ENCODE assay signal across 23 cellular contexts in genomic region chr22:45869448-45869847, GRCh38.
"Had no signal": no experiment of that assay in that cellular context is flagged by ENCODE, and none has a peak within 500 bp of the region (broad histone marks: within the 10 kb centered on the region; RNA-seq: fewer than 3 reads in every experiment).

No MANE protein-coding gene starts in this region.

- H3K4me1 ChIP-seq: pancreas had no signal

- DNase-seq: caudate nucleus; cerebellar nuclear complex; effector CD8-positive, alpha-beta T cell; foreskin fibroblast; gastrocnemius medialis; left cardiac atrium; mammary epithelial cell; mesendoderm; midbrain; stimulated activated CD4-positive, alpha-beta T cell treated with anti-CD3 and anti-CD28 coated beads, Interleukin-4, amount 100 ng/mL, for 4 hours; stimulated activated naive CD8-positive, alpha-beta T cell treated with anti-CD3 and anti-CD28 coated beads, Interleukin-15, Interleukin-2, amounts not matched to agents 100 U/mL and 50 U/mL, for 24 hours had no signal

- H3K9me3 ChIP-seq: gastrocnemius medialis, neutrophil, pancreas had no signal

- H3K4me3 ChIP-seq: dorsolateral prefrontal cortex, gastrocnemius medialis, left lung, pancreas, sigmoid colon, thoracic aorta, tibial nerve had no signal

- H3K27me3 ChIP-seq: pancreas had no signal

- H3K36me3 ChIP-seq: gastrocnemius medialis, left lung, neutrophil, pancreas, sigmoid colon, thoracic aorta, tibial nerve had no signal

- ATAC-seq: esophagus mucosa; gastrocnemius medialis; left cardiac atrium; left lung; naive thymus-derived CD4-positive, alpha-beta T cell; pancreas; right cardiac atrium; stimulated activated memory B cell treated with anti-CD40 and anti-IgM and Interleukin-4, amounts not matched to agents 10 μg/mL and 1 μg/mL and 100 μg/mL, for 72 hours; stimulated activated naive CD8-positive, alpha-beta T cell treated with anti-CD3 and anti-CD28 coated beads, Interleukin-15, Interleukin-2, amounts not matched to agents 100 U/mL and 50 U/mL, for 24 hours had no signal

- H3K27ac ChIP-seq: dorsolateral prefrontal cortex, epithelial cell of prostate, gastrocnemius medialis, left lung, neutrophil, pancreas, sigmoid colon, thoracic aorta, tibial nerve had no signal
